Comparison of ENCODE assay signal across 10 cellular contexts in the genomic region with DNA sequence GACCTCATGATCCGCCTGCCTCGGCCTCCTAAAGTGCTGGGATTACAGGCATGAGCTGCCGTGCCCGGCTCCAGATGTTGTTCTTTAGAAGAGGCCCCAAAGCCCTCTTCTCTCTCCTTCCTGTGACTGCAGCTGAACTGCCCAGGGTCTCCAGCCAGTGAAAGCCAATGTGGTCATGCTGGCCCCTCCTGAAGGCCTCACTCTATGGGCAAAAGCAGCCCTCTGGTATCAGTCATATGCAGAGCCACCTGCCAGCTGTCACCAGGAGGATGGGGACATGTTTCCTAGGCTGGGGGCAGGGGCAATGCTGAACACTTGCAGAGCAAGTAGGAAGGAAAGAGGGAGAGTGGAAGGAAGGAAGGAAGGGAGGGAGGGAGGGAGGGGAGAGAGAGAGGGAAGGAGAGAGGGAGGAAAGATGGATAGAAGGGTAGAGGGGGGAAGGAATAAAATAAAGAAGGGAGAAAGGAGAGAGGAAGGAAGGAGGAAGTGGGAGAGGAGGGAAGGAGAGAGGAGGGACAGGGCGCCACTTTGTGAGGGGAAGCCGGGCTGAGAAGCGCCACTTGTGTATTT. TPM values are rescaled to one million over a fixed set of nuclear protein-coding genes. Genes with fewer than 3 reads are reported as not detected.
DNase-seq lines count a peak whose midpoint lies in the region; ATAC-seq and TF ChIP-seq lines count a peak whose summit lies in the region.
"Had no signal": no experiment of that assay in that cellular context is flagged by ENCODE, and none has a peak within 500 bp of the region (broad histone marks: within the 10 kb centered on the region; RNA-seq: fewer than 3 reads in every experiment).

No MANE protein-coding gene starts in this region.

- no peaks in the 10 kb centered on the region for H3K27me3 ChIP-seq in layer of hippocampus (ENCODE audit: control insufficient read depth, insufficient read depth, low read length)
- H3K27me3 ChIP-seq in spleen (replicated peaks in 1 of 7): peaks cover 0 to 6% (median 0%) of the 10 kb centered on the region in 7 donors

- no peak for TF ChIP-seq CTCF in spleen (IDR thresholded peaks at IDR 0.05 in 8 of 11, conservative IDR thresholded peaks at IDR 0.05 in 3 of 11)

- no peaks in the 10 kb centered on the region for H3K9me3 ChIP-seq in spleen

- DNase-seq in DMS 273 (lab: John Stamatoyannopoulos, UW; ENCODE audit: unreplicated experiment) (peak; percentile 36), DMS 273 treated with DMSO at 0.1 percent for 48 hours (lab: John Stamatoyannopoulos, UW) (no peak), UCSD-AML1 (lab: John Stamatoyannopoulos, UW; ENCODE audit: unreplicated experiment) (peak; percentile 57), spleen (no peak), NCI-H748 treated with DMSO at 0.1 percent for 48 hours (lab: John Stamatoyannopoulos, UW) (no peak)
- DNase-seq: activated CD4-positive, CD25-positive, alpha-beta regulatory T cell treated with anti-CD3 and anti-CD28 coated beads, Interleukin-2, amount 50 U/mL, for 72 hours had no signal

- ATAC-seq in GM18519 (IDR thresholded peaks at IDR 0.05; ENCODE audit: low FRiP score, unreplicated experiment) (no peak), GM18498 (IDR thresholded peaks at IDR 0.05; ENCODE audit: unreplicated experiment) (no peak)

- peaks cover 0 to 38% (median 25%) of the 10 kb centered on the region in 6 donors for H3K4me1 ChIP-seq in spleen

- WGBS in spleen, 5 donors: 47 to 58% (median 48%) methylated on average over 7 of the region's 7 CpGs

- no peaks in the 10 kb centered on the region for H3K36me3 ChIP-seq in spleen

- H3K27ac ChIP-seq in layer of hippocampus (ENCODE audit: low read depth, low read length): peak overlapping the region; percentile 23
- H3K27ac ChIP-seq in spleen: peak overlapping the region in 7 of 8 donors; percentile 58 to 78 (median 68)
- H3K27ac ChIP-seq: 22Rv1 had no signal

- no peak for TF ChIP-seq POLR2A in spleen (IDR thresholded peaks at IDR 0.05)

- H3K4me3 ChIP-seq in spleen: no peak overlapping the region

- intact Hi-C loops in spleen (cut with DNase I; ENCODE audit: low total_unique reads): no loop called here

RNA-seq across cellular contexts. Expression of gene SOCS3, which starts 36.0 kb away (rescaled TPM):
- total RNA-seq in spleen: 100 to 1,000 TPM in 4 of 7 donors, 10 to 100 TPM in 3; 21.4 to 164 (median 103) TPM
- polyA plus RNA-seq in spleen: 10 to 100 TPM; 10.7 to 22.2 (median 12.2) TPM

RNA-seq across cellular contexts. Expression of gene PGS1, which starts 54.5 kb away (rescaled TPM):
- total RNA-seq in spleen: 100 to 1,000 TPM in 6 of 7 donors, 10 to 100 TPM in 1; 60.1 to 217 (median 112) TPM
- 10 to 100 TPM; 20.0 to 34.7 (median 20.5) TPM for polyA plus RNA-seq in spleen

Comparison
In these comparisons a context has a peak if more than half of its experiments do, and no peak if none do; other contexts are left out.
1. DNase-seq: peak in DMS 273 (single experiment) and UCSD-AML1 (single experiment); none in DMS 273 treated with DMSO at 0.1 percent for 48 hours (single experiment), spleen (single experiment) and NCI-H748 treated with DMSO at 0.1 percent for 48 hours (single experiment).